In genomic region chr20:52805128-52805527, GRCh38 we compare ENCODE assay signal across 28 cellular contexts.
"Had no signal": no experiment of that assay in that cellular context is flagged by ENCODE, and none has a peak within 500 bp of the region (broad histone marks: within the 10 kb centered on the region; RNA-seq: fewer than 3 reads in every experiment).

No MANE protein-coding gene starts in this region.

- H3K4me1 ChIP-seq: esophagus squamous epithelium, neural progenitor cell, parathyroid adenoma, suprapubic skin, transverse colon, upper lobe of right lung, uterus had no signal

- DNase-seq: dermis blood vessel endothelial cell; effector memory CD4-positive, alpha-beta T cell; erythroblast; esophagus squamous epithelium; hypothalamus; immature natural killer cell; stimulated activated CD4-positive, alpha-beta T cell treated with anti-CD3 and anti-CD28 coated beads, Interleukin-12 subunit alpha, Interleukin-12 subunit beta, amount 100 ng/mL, for 4 hours; stimulated activated CD4-positive, alpha-beta T cell treated with anti-CD3 and anti-CD28 coated beads, Interleukin-1b, Interleukin-23, amount 100 ng/mL, for 48 hours; stimulated activated CD4-positive, alpha-beta T cell treated with anti-CD3 and anti-CD28 coated beads, Interleukin-4, amount 100 ng/mL, for 1 hour; stimulated activated CD8-positive, alpha-beta memory T cell treated with anti-CD3 and anti-CD28 coated beads, Interleukin-4, amount 100 ng/mL, for 48 hours; stimulated activated naive CD4-positive, alpha-beta T cell; stimulated activated naive CD8-positive, alpha-beta T cell treated with anti-CD3 and anti-CD28 coated beads, Interleukin-15, amount 100 ng/mL, for 72 hours; transverse colon; upper lobe of right lung; uterus had no signal

- H3K4me3 ChIP-seq: coronary artery, esophagus squamous epithelium, lung, neural progenitor cell, smooth muscle cell, suprapubic skin, transverse colon, upper lobe of right lung, uterus had no signal

- H3K27ac ChIP-seq: coronary artery, esophagus squamous epithelium, neural progenitor cell, parathyroid adenoma, suprapubic skin, transverse colon, upper lobe of right lung, uterus had no signal

- H3K36me3 Mint-ChIP-seq: immature natural killer cell; memory B cell; natural killer cell treated with Interleukin-12 subunit alpha and Interleukin-12 subunit beta and Interleukin-15 and Interleukin-18, amount 100 ng/mL, for 72 hours; neural progenitor cell had no signal

- ATAC-seq: natural killer cell treated with Interleukin-12 subunit alpha and Interleukin-12 subunit beta and Interleukin-15 and Interleukin-18, amount 100 ng/mL, for 72 hours; sciatic nerve; stimulated activated naive CD8-positive, alpha-beta T cell treated with anti-CD3 and anti-CD28 coated beads, Interleukin-15, amount 100 ng/mL, for 72 hours; upper lobe of right lung had no signal

- H3K4me1 Mint-ChIP-seq: immature natural killer cell; memory B cell; stimulated activated naive CD8-positive, alpha-beta T cell treated with anti-CD3 and anti-CD28 coated beads, Interleukin-15, amount 100 ng/mL, for 72 hours had no signal

- H3K4me3 Mint-ChIP-seq: immature natural killer cell; memory B cell; natural killer cell treated with Interleukin-12 subunit alpha and Interleukin-12 subunit beta and Interleukin-15 and Interleukin-18, amount 100 ng/mL, for 72 hours; neural progenitor cell; stimulated activated naive CD8-positive, alpha-beta T cell treated with anti-CD3 and anti-CD28 coated beads, Interleukin-15, amount 100 ng/mL, for 72 hours had no signal

- H3K9me3 ChIP-seq: esophagus squamous epithelium, suprapubic skin, transverse colon, upper lobe of right lung, uterus had no signal

- H3K79me2 ChIP-seq: parathyroid adenoma had no signal

- FAIRE-seq: endometrium, frontal cortex, keratinocyte had no signal

- H3K36me3 ChIP-seq: esophagus squamous epithelium, neural progenitor cell, suprapubic skin, transverse colon, upper lobe of right lung, uterus had no signal

- H2AFZ ChIP-seq: parathyroid adenoma had no signal

- H3K9ac ChIP-seq: neural progenitor cell, parathyroid adenoma had no signal

- H3K27ac Mint-ChIP-seq: immature natural killer cell; memory B cell; natural killer cell treated with Interleukin-12 subunit alpha and Interleukin-12 subunit beta and Interleukin-15 and Interleukin-18, amount 100 ng/mL, for 72 hours; neural progenitor cell; progenitor cell of endocrine pancreas; stimulated activated naive CD8-positive, alpha-beta T cell treated with anti-CD3 and anti-CD28 coated beads, Interleukin-15, amount 100 ng/mL, for 72 hours had no signal

- H3K4me2 ChIP-seq: neural progenitor cell, smooth muscle cell had no signal

- H3K9me3 Mint-ChIP-seq: memory B cell; natural killer cell treated with Interleukin-12 subunit alpha and Interleukin-12 subunit beta and Interleukin-15 and Interleukin-18, amount 100 ng/mL, for 72 hours; neural progenitor cell had no signal

- H3K27me3 ChIP-seq: neural progenitor cell, suprapubic skin, transverse colon, upper lobe of right lung, uterus had no signal
